In the genomic region with DNA sequence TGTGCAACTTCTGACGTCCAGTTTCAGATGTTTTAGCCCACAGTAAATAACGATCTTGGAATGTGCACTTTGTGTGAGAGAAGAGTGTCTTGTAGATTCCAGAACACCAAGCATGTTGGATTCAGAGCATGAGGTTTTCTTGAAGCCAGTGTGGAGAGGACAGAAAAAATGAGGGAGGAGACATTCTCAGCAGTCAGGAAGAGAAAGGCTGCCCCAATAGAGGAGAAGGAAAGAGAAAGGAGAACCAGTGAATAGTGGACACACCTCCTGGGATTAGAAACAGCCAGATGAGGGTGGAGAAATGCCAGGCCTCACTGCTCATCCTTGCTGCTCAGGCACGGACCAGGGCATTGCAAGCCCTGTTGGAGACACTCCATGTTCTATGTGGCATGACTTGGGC, we compare ENCODE assay signal across 22 cellular contexts.
"Had no signal": no experiment of that assay in that cellular context is flagged by ENCODE, and none has a peak within 500 bp of the region (broad histone marks: within the 10 kb centered on the region; RNA-seq: fewer than 3 reads in every experiment).

No MANE protein-coding gene starts in this region.

- H3K9me3 ChIP-seq: heart left ventricle, neutrophil, psoas muscle, right lobe of liver, suprapubic skin, tibial artery, upper lobe of left lung, uterus had no signal

- H3K27ac ChIP-seq: dorsolateral prefrontal cortex, heart left ventricle, neutrophil, psoas muscle, right lobe of liver, suprapubic skin, tibial artery, upper lobe of left lung, uterus had no signal

- ATAC-seq: heart left ventricle; left lobe of liver; naive thymus-derived CD4-positive, alpha-beta T cell; psoas muscle; right lobe of liver; stimulated activated effector memory CD8-positive, alpha-beta T cell treated with anti-CD3 and anti-CD28 coated beads, Interleukin-12 subunit alpha, Interleukin-12 subunit beta, amount 100 ng/mL, for 72 hours; stimulated activated naive CD8-positive, alpha-beta T cell treated with anti-CD3 and anti-CD28 coated beads, Interleukin-15, Interleukin-2, amounts not matched to agents 100 U/mL and 50 U/mL, for 24 hours had no signal

- H3K36me3 ChIP-seq: heart left ventricle, neutrophil, right lobe of liver, suprapubic skin, tibial artery, upper lobe of left lung, uterus had no signal

- H3K4me1 ChIP-seq: heart left ventricle, psoas muscle, right lobe of liver, suprapubic skin, tibial artery, upper lobe of left lung, uterus had no signal

- DNase-seq: cortex of kidney; dorsolateral prefrontal cortex; effector CD8-positive, alpha-beta T cell; heart left ventricle; hippocampal formation; kidney glomerular epithelial cell; mammary epithelial cell; naive thymus-derived CD4-positive, alpha-beta T cell; nephron progenitor cell; psoas muscle; retina; right lobe of liver; stimulated activated CD4-positive, alpha-beta T cell treated with anti-CD3 and anti-CD28 coated beads, Interleukin-4, amount 100 ng/mL, for 1 hour; stimulated activated CD8-positive, alpha-beta memory T cell treated with anti-CD3 and anti-CD28 coated beads, Interleukin-4, amount 100 ng/mL, for 48 hours; stimulated activated naive CD8-positive, alpha-beta T cell treated with anti-CD3 and anti-CD28 coated beads, Interleukin-15, Interleukin-2, amounts not matched to agents 100 U/mL and 50 U/mL, for 24 hours; tibial artery; upper lobe of left lung; uterus had no signal

- H3K27me3 ChIP-seq: dorsolateral prefrontal cortex, neutrophil, right lobe of liver, suprapubic skin, upper lobe of left lung, uterus had no signal

- H3K4me3 ChIP-seq: dorsolateral prefrontal cortex, heart left ventricle, psoas muscle, right lobe of liver, suprapubic skin, tibial artery, upper lobe of left lung, uterus had no signal
